ENCODE assay signal across 8 cellular contexts in genomic region chr15:56886878-56887781, GRCh38. TPM values are rescaled to one million over a fixed set of nuclear protein-coding genes. Genes with fewer than 3 reads are reported as not detected.
A peak's percentile ranks its signal among the peaks of the same experiment; 100 is the strongest.
DNase-seq lines count a peak whose midpoint lies in the region; ATAC-seq and TF ChIP-seq lines count a peak whose summit lies in the region.

No MANE protein-coding gene starts in this region.

- peak overlapping the region; percentile 84 to 88 for H3K4me3 Mint-ChIP-seq in activated T-cell treated with anti-CD3 and anti-CD28 coated beads, Interleukin-2, amount 50 U/mL, for 72 hours

- peaks cover 17% of the 10 kb centered on the region for H3K4me1 ChIP-seq in PC-9 (replicated peaks; ENCODE audit: insufficient read depth)
- peaks cover 0 to 22% (median 18%) of the 10 kb centered on the region in 3 donors for H3K4me1 ChIP-seq in esophagus squamous epithelium

- peak overlapping the region; percentile 96 for H2AFZ ChIP-seq in PC-9

- BruUV-seq in PC-9 (replicated peaks; lab: Mats Ljungman, UMichigan) = no TSS peak

- H3K27me3 ChIP-seq in PC-9 (ENCODE audit: insufficient read depth, low read depth) = no peaks in the 10 kb centered on the region
- no peaks in the 10 kb centered on the region for H3K27me3 ChIP-seq in esophagus squamous epithelium

- in situ Hi-C loops in KBM-7 (cut with MboI; ENCODE audit: low pct_unique_long_range_greater_than_20kb, low sequenced_read_pairs) = loop anchor here (25.0 kb wide), 1 partner anchor 400 kb away; no protein-coding TSS in a partner anchor

- DNase-seq in DMS79 (lab: John Stamatoyannopoulos, UW) (peak; percentile 61), KBM-7 (peak; percentile 93), PC-9 (peak; percentile 66 to 92), esophagus squamous epithelium (lab: John Stamatoyannopoulos, UW) (peak; percentile 33), myocyte (ENCODE audit: low read depth) (peak; percentile 97)
- peak; percentile 82 to 86 for DNase-seq in activated T-cell treated with anti-CD3 and anti-CD28 coated beads, Interleukin-2, amount 50 U/mL, for 72 hours
- DNase-seq in stimulated activated CD8-positive, alpha-beta memory T cell treated with anti-CD3 and anti-CD28 coated beads, Interleukin-7, amount 100 ng/mL, for 24 hours (ENCODE audit: low read depth) = peak; percentile 61

- H3K79me2 ChIP-seq in PC-9 (ENCODE audit: low read depth) = no peaks in the 10 kb centered on the region

- peak in 2 of 4 donors; percentile 73 to 75 for TF ChIP-seq POLR2A in esophagus squamous epithelium (IDR thresholded peaks at IDR 0.05)

- H3F3A ChIP-seq in PC-9 (ENCODE audit: insufficient read depth, low read depth) = peaks cover 16% of the 10 kb centered on the region; the same call in 1 of the 2 replicates

- peak overlapping the region; percentile 62 for H3K27ac ChIP-seq in PC-9
- H3K27ac ChIP-seq in esophagus squamous epithelium = peak overlapping the region; percentile 87 to 99 (median 94)

- H3K4me1 Mint-ChIP-seq in activated T-cell treated with anti-CD3 and anti-CD28 coated beads, Interleukin-2, amount 50 U/mL, for 72 hours (ENCODE audit: low read depth) = peaks cover 18% of the 10 kb centered on the region

- H3K9me2 ChIP-seq in PC-9 (ENCODE audit: insufficient read depth) = no peaks in the 10 kb centered on the region

- H3K4me2 ChIP-seq in PC-9 = peak overlapping the region; percentile 98

- H3K9me3 ChIP-seq in PC-9 (ENCODE audit: insufficient read depth, low read depth) (no peaks in the 10 kb centered on the region), esophagus squamous epithelium (no peaks in the 10 kb centered on the region)

- H3K27ac Mint-ChIP-seq in activated T-cell treated with anti-CD3 and anti-CD28 coated beads, Interleukin-2, amount 50 U/mL, for 72 hours = peak overlapping the region; percentile 95

- no peaks in the 10 kb centered on the region for H3K9me3 Mint-ChIP-seq in activated T-cell treated with anti-CD3 and anti-CD28 coated beads, Interleukin-2, amount 50 U/mL, for 72 hours

- WGBS in esophagus squamous epithelium, 2 donors = 0% methylated on average over 12 to 19 of the region's 79 CpGs

- CTCF ChIA-PET in PC-9 (lab: Charles Lee) = interaction anchor here (0.7 kb wide), 1 partner anchor 366 kb away, joined by 3 read pairs; no protein-coding TSS in a partner anchor

- no peaks in the 10 kb centered on the region for H3K36me3 ChIP-seq in PC-9 (ENCODE audit: low read depth)
- H3K36me3 ChIP-seq in esophagus squamous epithelium = no peaks in the 10 kb centered on the region

- no peaks in the 10 kb centered on the region for H3K27me3 Mint-ChIP-seq in activated T-cell treated with anti-CD3 and anti-CD28 coated beads, Interleukin-2, amount 50 U/mL, for 72 hours (ENCODE audit: low read depth)

- POLR2A ChIA-PET in PC-9 (lab: Charles Lee; ENCODE audit: unreplicated experiment) = interaction anchor here (0.7 to 1.1 kb wide), 2 partner anchors 31 to 81 kb away, joined by 3 to 4 read pairs; partner anchors contain the start of gene TCF12

- H3K36me3 Mint-ChIP-seq in activated T-cell treated with anti-CD3 and anti-CD28 coated beads, Interleukin-2, amount 50 U/mL, for 72 hours (ENCODE audit: insufficient read depth in 2 of 2) = no peaks in the 10 kb centered on the region

- H4K20me1 ChIP-seq in PC-9 (ENCODE audit: insufficient read depth) = no peaks in the 10 kb centered on the region

- peak; percentile 90 for ATAC-seq in GM21717 (IDR thresholded peaks at IDR 0.05; ENCODE audit: unreplicated experiment)
- ATAC-seq in activated T-cell treated with anti-CD3 and anti-CD28 coated beads, Interleukin-2, amount 50 U/mL, for 72 hours (replicated peaks in 1 of 2) = peak; percentile 92

- no peak for TF ChIP-seq CTCF in PC-9 (conservative IDR thresholded peaks at IDR 0.05)
- TF ChIP-seq CTCF in esophagus squamous epithelium (IDR thresholded peaks at IDR 0.05) = peak in 3 of 6 experiments; percentile 4 to 7 (median 7)

- intact Hi-C loops in PC-9 (cut with micrococcal nuclease; ENCODE audit: unreplicated experiment) (loop anchor here (1.0 to 10.0 kb wide), 2 partner anchors 31 to 392 kb away; partner anchors contain the start of gene TCF12), esophagus squamous epithelium (cut with DNase I) (no loop called here)

- H3K4me3 ChIP-seq in PC-9 (peak overlapping the region; percentile 74), esophagus squamous epithelium (peak overlapping the region; percentile 56 to 89 (median 72))

RNA-seq across cellular contexts. Expression of gene TCF12, which starts 31.3 kb away (rescaled TPM):
- total RNA-seq in PC-9 (2021) = 60.1 and 67.8 TPM in 2 replicates
- total RNA-seq in activated T-cell treated with anti-CD3 and anti-CD28 coated beads, Interleukin-2, amount 50 U/mL, for 72 hours = 100 to 1,000 TPM in 1 of 2 donors, 10 to 100 TPM in 1; 93.0 to 108 TPM
- total RNA-seq in esophagus squamous epithelium = 10 to 100 TPM; 28.5 to 90.4 (median 51.3) TPM
- 128 and 169 TPM in 2 replicates for total RNA-seq in myocyte
- polyA plus RNA-seq in myocyte (2012) = 36.4 TPM

Comparison
In these comparisons a context has a peak if more than half of its experiments do, and no peak if none do; other contexts are left out.
1. Peak in every context shown above with its lines: DNase-seq, ATAC-seq, H3K4me3 ChIP-seq and H3K27ac ChIP-seq.
2. DNase-seq: peak in every context shown above with its lines; median percentile 97 in myocyte; 93 in KBM-7; 84 in activated T-cell treated with anti-CD3 and anti-CD28 coated beads, Interleukin-2, amount 50 U/mL, for 72 hours; 79 in PC-9; 61 in DMS79; 61 in stimulated activated CD8-positive, alpha-beta memory T cell treated with anti-CD3 and anti-CD28 coated beads, Interleukin-7, amount 100 ng/mL, for 24 hours; 33 in esophagus squamous epithelium.